In the genomic region with DNA sequence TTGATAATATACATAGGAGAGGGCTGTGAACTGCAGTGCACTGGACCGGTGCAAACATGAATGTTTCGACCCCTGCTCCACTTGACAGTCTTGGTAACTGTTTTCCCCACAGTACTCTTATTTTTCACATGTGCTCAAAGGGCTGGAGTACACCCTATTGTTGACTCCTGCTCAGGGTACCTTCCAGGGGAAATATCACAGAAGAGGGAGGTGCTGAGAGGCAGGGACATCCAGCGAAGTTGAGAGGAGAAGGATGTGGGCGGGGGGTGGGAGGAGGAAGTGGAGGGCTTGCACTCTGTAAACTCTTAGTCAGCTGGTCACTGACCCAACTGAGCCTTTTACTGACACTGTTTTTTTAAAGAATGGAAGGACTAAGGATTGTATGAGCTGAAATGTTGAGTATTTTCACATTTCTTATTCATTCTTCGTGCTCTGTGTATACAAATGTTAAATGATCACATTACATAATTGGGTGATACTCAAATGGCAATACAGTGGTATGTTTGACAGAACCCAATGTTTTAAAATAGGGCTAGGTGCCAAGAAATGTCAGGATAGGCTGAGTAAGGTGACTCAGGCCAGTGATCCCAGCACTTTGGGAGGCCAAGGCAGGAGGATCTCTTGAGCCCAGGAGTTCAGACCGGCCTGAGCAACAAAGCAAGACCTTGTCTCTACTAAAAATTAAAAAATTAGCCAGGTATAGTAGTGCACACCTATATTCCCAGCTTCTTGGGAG, we compare ENCODE assay signal across 8 cellular contexts. TPM values are rescaled to one million over a fixed set of nuclear protein-coding genes. Genes with fewer than 3 reads are reported as not detected.
A peak's percentile ranks its signal among the peaks of the same experiment; 100 is the strongest.
DNase-seq lines count a peak whose midpoint lies in the region; ATAC-seq and TF ChIP-seq lines count a peak whose summit lies in the region.

No MANE protein-coding gene starts in this region.

- no peaks in the 10 kb centered on the region for H3K36me3 ChIP-seq in right lobe of liver

- peak overlapping the region; percentile 26 to 63 (median 38) for H3K27ac ChIP-seq in right lobe of liver

- DNase-seq in GM13976 (ENCODE audit: low spot score): peak; percentile 68
- no peak for DNase-seq in activated CD8-positive, alpha-beta T cell treated with anti-CD3 and anti-CD28 coated beads for 36 hours
- DNase-seq in right lobe of liver: no peak
- no peak for DNase-seq in NCI-H187 (lab: John Stamatoyannopoulos, UW)
- DNase-seq in NCI-H2107 treated with DMSO at 0.1 percent for 48 hours (lab: John Stamatoyannopoulos, UW; ENCODE audit: unreplicated experiment): no peak
- no peak for DNase-seq in stimulated activated CD4-positive, alpha-beta T cell treated with anti-CD3 and anti-CD28 coated beads, Interleukin-2, amount 100 ng/mL, for 48 hours
- no peak for DNase-seq in C1 segment of cervical spinal cord (lab: John Stamatoyannopoulos, UW)

- 50% methylated on average over 5 of the region's 6 CpGs for WGBS in right lobe of liver (ENCODE audit: insufficient coverage, low coverage, low lambda C conversion rate, missing lambda C conversion rate)

- H3K4me3 ChIP-seq in right lobe of liver: no peak overlapping the region

- TF ChIP-seq POLR2A in right lobe of liver (IDR thresholded peaks at IDR 0.05): no peak

- TF ChIP-seq CTCF in GM13976 (IDR thresholded peaks at IDR 0.05; ENCODE audit: borderline replicate concordance, control extremely low read depth, extremely low read depth, insufficient read depth, missing control alignments) (no peak), right lobe of liver (IDR thresholded peaks at IDR 0.05) (no peak)
- no peak for TF ChIP-seq CTCF in activated CD8-positive, alpha-beta T cell treated with anti-CD3 and anti-CD28 coated beads for 36 hours (IDR thresholded peaks at IDR 0.05)

- no peaks in the 10 kb centered on the region for H3K27me3 Mint-ChIP-seq in activated CD8-positive, alpha-beta T cell treated with anti-CD3 and anti-CD28 coated beads for 36 hours

- CTCF ChIA-PET in activated CD8-positive, alpha-beta T cell treated with anti-CD3 and anti-CD28 coated beads for 36 hours (lab: Charles Lee): interaction anchor here (0.8 to 3.9 kb wide), 3 partner anchors 8 to 30 kb away, joined by 3 to 19 read pairs (median 4); no protein-coding TSS in a partner anchor

- H3K4me1 ChIP-seq in right lobe of liver: peaks cover 0 to 17% (median 1%) of the 10 kb centered on the region in 4 donors

- intact Hi-C loops in activated CD8-positive, alpha-beta T cell treated with anti-CD3 and anti-CD28 coated beads for 36 hours (cut with micrococcal nuclease): no loop called here
- intact Hi-C loops in right lobe of liver (cut with DNase I): no loop called here

- H3K9me3 Mint-ChIP-seq in activated CD8-positive, alpha-beta T cell treated with anti-CD3 and anti-CD28 coated beads for 36 hours: no peaks in the 10 kb centered on the region

- peak overlapping the region; percentile 92 for H3K27ac Mint-ChIP-seq in activated CD8-positive, alpha-beta T cell treated with anti-CD3 and anti-CD28 coated beads for 36 hours

- in situ Hi-C loops in GM13976 (cut with MboI; ENCODE audit: low sequenced_read_pairs, unreplicated experiment): no loop called here

- peaks cover 95% of the 10 kb centered on the region for H3K4me1 Mint-ChIP-seq in activated CD8-positive, alpha-beta T cell treated with anti-CD3 and anti-CD28 coated beads for 36 hours (ENCODE audit: low read depth)

- peak overlapping the region; percentile 65 for H3K4me3 Mint-ChIP-seq in activated CD8-positive, alpha-beta T cell treated with anti-CD3 and anti-CD28 coated beads for 36 hours

- POLR2A ChIA-PET in activated CD8-positive, alpha-beta T cell treated with anti-CD3 and anti-CD28 coated beads for 36 hours (lab: Charles Lee): interaction anchor here (0.5 to 3.3 kb wide), 5 partner anchors 7 to 736 kb away, joined by 3 to 22 read pairs (median 3); no protein-coding TSS in a partner anchor

- H3K9me3 ChIP-seq in right lobe of liver: no peaks in the 10 kb centered on the region

- H3K36me3 Mint-ChIP-seq in activated CD8-positive, alpha-beta T cell treated with anti-CD3 and anti-CD28 coated beads for 36 hours (ENCODE audit: low read depth): peaks cover 15% of the 10 kb centered on the region

- ATAC-seq in HG03354 (IDR thresholded peaks at IDR 0.05; ENCODE audit: poor library complexity, severe bottlenecking, unreplicated experiment): peak; percentile 29
- ATAC-seq in activated CD8-positive, alpha-beta T cell treated with anti-CD3 and anti-CD28 coated beads for 36 hours: peak; percentile 22
- ATAC-seq in right lobe of liver: peak; percentile 60 to 73 (median 66)

- H3K27me3 ChIP-seq in right lobe of liver: no peaks in the 10 kb centered on the region

RNA-seq across cellular contexts. Expression of gene INPP4A, which starts 10.0 kb away (rescaled TPM):
- total RNA-seq in activated CD8-positive, alpha-beta T cell treated with anti-CD3 and anti-CD28 coated beads for 36 hours: 10 to 100 TPM; 46.7 to 46.9 TPM
- 10 to 100 TPM in 1 of 6 experiments, 1 to 10 TPM in 5; 6.5 to 10.4 (median 8.0) TPM for total RNA-seq in right lobe of liver

Comparison
In these comparisons a context has a peak if more than half of its experiments do, and no peak if none do; other contexts are left out.
1. RNA of gene INPP4A, which starts 10.0 kb away (total RNA-seq): 46.7 to 46.9 TPM in activated CD8-positive, alpha-beta T cell treated with anti-CD3 and anti-CD28 coated beads for 36 hours; 6.5 to 10.4 TPM in right lobe of liver; every median in the first group is over 4 times any median in the second.
2. Peak in every context shown above with its lines, with median percentiles within 50 percentile points of each other: ATAC-seq.